ENCODE assay signal across 2 cellular contexts in genomic region chr6:3245216-3245615, GRCh38.
TF ChIP-seq lines count a peak whose summit lies in the region.

No MANE protein-coding gene starts in this region.

TF ChIP-seq in HepG2, 621 proteins besides CTCF, POLR2A, EP300 and RAD21 (continues in another document):
- TF ChIP-seq ZNF644 (CRISPR knock-in tag; IDR thresholded peaks at IDR 0.05; ENCODE audit: low read depth) (0 out of 2 replicates have a peak, but pooled peaks have one; percentile 47), ZBTB40 (IDR thresholded peaks at IDR 0.05) (no peak), ZBTB40 (CRISPR knock-in tag; IDR thresholded peaks at IDR 0.05) (no peak), DR1 (CRISPR knock-in tag; IDR thresholded peaks at IDR 0.05) (no peak), RELA (CRISPR knock-in tag; IDR thresholded peaks at IDR 0.05) (no peak), ADNP (CRISPR knock-in tag; IDR thresholded peaks at IDR 0.05) (no peak), ATAD3A (CRISPR knock-in tag; IDR thresholded peaks at IDR 0.05) (no peak), KLF11 (CRISPR knock-in tag; IDR thresholded peaks at IDR 0.05) (no peak), NONO (IDR thresholded peaks at IDR 0.05) (no peak), NONO (CRISPR knock-in tag; conservative IDR thresholded peaks at IDR 0.05) (no peak), GATAD2A (CRISPR knock-in tag; IDR thresholded peaks at IDR 0.05) (peak; percentile 87), ZNF20 (CRISPR knock-in tag; IDR thresholded peaks at IDR 0.05) (no peak), GZF1 (CRISPR knock-in tag; IDR thresholded peaks at IDR 0.05) (no peak), CAMTA2 (CRISPR knock-in tag; IDR thresholded peaks at IDR 0.05; ENCODE audit: borderline replicate concordance) (no peak), ZNF629 (CRISPR knock-in tag; conservative IDR thresholded peaks at IDR 0.05) (no peak), SALL1 (CRISPR knock-in tag; IDR thresholded peaks at IDR 0.05) (peak; percentile 56), CHCHD3 (CRISPR knock-in tag; IDR thresholded peaks at IDR 0.05) (no peak), ZNF652 (CRISPR knock-in tag; IDR thresholded peaks at IDR 0.05; ENCODE audit: borderline replicate concordance, low read depth) (no peak), ZNF276 (CRISPR knock-in tag; IDR thresholded peaks at IDR 0.05; ENCODE audit: low read depth) (no peak), SOX6 (IDR thresholded peaks at IDR 0.05) (no peak), SOX6 (CRISPR knock-in tag; IDR thresholded peaks at IDR 0.05) (0 out of 2 replicates have a peak, but pooled peaks have one; percentile 10), ZNF230 (CRISPR knock-in tag; IDR thresholded peaks at IDR 0.05) (no peak), KDM5B (CRISPR knock-in tag; IDR thresholded peaks at IDR 0.05; ENCODE audit: borderline replicate concordance) (no peak), ZNF292 (CRISPR knock-in tag; IDR thresholded peaks at IDR 0.05; ENCODE audit: borderline replicate concordance, low read depth) (peak; percentile 25; the same call in 1 of the 2 replicates), TSC22D2 (CRISPR knock-in tag; IDR thresholded peaks at IDR 0.05; ENCODE audit: borderline replicate concordance) (no peak), AGO2 (optimal IDR thresholded peaks at IDR 0.05; ENCODE audit: low read depth, low read length) (no peak), ELF3 (CRISPR knock-in tag; IDR thresholded peaks at IDR 0.05) (peak; percentile 48; the same call in 1 of the 2 replicates)

TF ChIP-seq in GM12891, 5 proteins besides CTCF, POLR2A, EP300 and RAD21:
- TF ChIP-seq POU2F2 (IDR thresholded peaks at IDR 0.05; ENCODE audit: low read depth, low read length) (no peak), POLR2AphosphoS5 (IDR thresholded peaks at IDR 0.05; ENCODE audit: low read depth, low read length) (no peak), SPI1 (IDR thresholded peaks at IDR 0.05; ENCODE audit: low read depth, low read length) (no peak), PAX5 (IDR thresholded peaks at IDR 0.05; ENCODE audit: insufficient read depth, low read length, severe bottlenecking) (no peak), TAF1 (IDR thresholded peaks at IDR 0.05; ENCODE audit: low read depth, low read length) (no peak)
